In genomic region chr17:65530158-65530984, GRCh38 we compare ENCODE assay signal across 12 cellular contexts. TPM values are rescaled to one million over a fixed set of nuclear protein-coding genes. Genes with fewer than 3 reads are reported as not detected.
DNase-seq lines count a peak whose midpoint lies in the region; ATAC-seq and TF ChIP-seq lines count a peak whose summit lies in the region.
"Had no signal": no experiment of that assay in that cellular context is flagged by ENCODE, and none has a peak within 500 bp of the region (broad histone marks: within the 10 kb centered on the region; RNA-seq: fewer than 3 reads in every experiment).

No MANE protein-coding gene starts in this region.

- H2AFZ ChIP-seq in Karpas-422 (ENCODE audit: low read length) = no peak overlapping the region

- H3K79me2 ChIP-seq in Karpas-422 (ENCODE audit: low read length) = no peaks in the 10 kb centered on the region

- ATAC-seq in thoracic aorta (ENCODE audit: insufficient number of reproducible peaks, low FRiP score, low read depth) = no peak

- H3K9ac ChIP-seq in Karpas-422 (ENCODE audit: low read length) = no peak overlapping the region

- no peaks in the 10 kb centered on the region for H3K27me3 ChIP-seq in ectodermal cell (ENCODE audit: control insufficient read depth, insufficient read depth, low read length, poor library complexity, severe bottlenecking)
- H3K27me3 ChIP-seq in thoracic aorta (replicated peaks; ENCODE audit: insufficient read depth) = no peaks in the 10 kb centered on the region
- H3K27me3 ChIP-seq in Karpas-422 (ENCODE audit: low read length) = no peaks in the 10 kb centered on the region

- peaks cover 46% of the 10 kb centered on the region for H3K36me3 ChIP-seq in ectodermal cell (ENCODE audit: control insufficient read depth, insufficient read depth, low read length)
- peaks cover 27% of the 10 kb centered on the region for H3K36me3 ChIP-seq in thoracic aorta
- H3K36me3 ChIP-seq in Karpas-422 (ENCODE audit: insufficient read depth, low read length) = no peaks in the 10 kb centered on the region

- H3K4me3 ChIP-seq in ectodermal cell (ENCODE audit: insufficient read depth, low read depth, low read length) (no peak overlapping the region), thoracic aorta (no peak overlapping the region), Karpas-422 (ENCODE audit: low read length) (no peak overlapping the region)

- no peak for TF ChIP-seq CTCF in thoracic aorta (IDR thresholded peaks at IDR 0.05)

- DNase-seq in NCI-H1417 (lab: John Stamatoyannopoulos, UW) (peak in 2 of 3 experiments; percentile 20 to 49), NCI-H1417 treated with DMSO at 0.1 percent for 48 hours (lab: John Stamatoyannopoulos, UW) (no peak), medulla oblongata (ENCODE audit: extremely low spot score) (peak; percentile 56), thoracic aorta (ENCODE audit: low spot score) (no peak), cortex of kidney (lab: John Stamatoyannopoulos, UW) (no peak), COLO668 (lab: John Stamatoyannopoulos, UW; ENCODE audit: unreplicated experiment) (no peak), Karpas-422 (no peak)
- DNase-seq: dermis blood vessel endothelial cell, GF-D8 had no signal

- 69 to 71% methylated on average over 14 of the region's 14 CpGs for WGBS in ectodermal cell, 2 experiments

- no peaks in the 10 kb centered on the region for H3K9me3 ChIP-seq in ectodermal cell (ENCODE audit: control insufficient read depth, low read length)
- no peaks in the 10 kb centered on the region for H3K9me3 ChIP-seq in thoracic aorta
- no peaks in the 10 kb centered on the region for H3K9me3 ChIP-seq in Karpas-422 (ENCODE audit: low read length)

- H3K27ac ChIP-seq in ectodermal cell (ENCODE audit: insufficient read depth, low read depth, low read length, poor library complexity, severe bottlenecking) = peak overlapping the region; percentile 77
- peak overlapping the region; percentile 46 to 61 for H3K27ac ChIP-seq in thoracic aorta
- no peak overlapping the region for H3K27ac ChIP-seq in Karpas-422 (ENCODE audit: low read length)
- H3K27ac ChIP-seq: 22Rv1, HL-60 had no signal

- no peak overlapping the region for H3K4me2 ChIP-seq in Karpas-422 (ENCODE audit: low read depth, low read length, poor library complexity, severe bottlenecking)

- no peaks in the 10 kb centered on the region for H3K9me2 ChIP-seq in Karpas-422 (replicated peaks; ENCODE audit: insufficient read depth, low read length)

- H4K20me1 ChIP-seq in Karpas-422 (ENCODE audit: insufficient read depth, low read depth, low read length) = no peaks in the 10 kb centered on the region

- peaks cover 42% of the 10 kb centered on the region for H3K4me1 ChIP-seq in ectodermal cell (ENCODE audit: control insufficient read depth, insufficient read depth, low read length)
- H3K4me1 ChIP-seq in thoracic aorta (ENCODE audit: control insufficient read depth in 1 of 2, low read depth in 2 of 2) = peaks cover 18 to 51% of the 10 kb centered on the region in 2 donors
- H3K4me1 ChIP-seq in Karpas-422 (ENCODE audit: low read length) = no peaks in the 10 kb centered on the region

RNA-seq across cellular contexts. Expression of gene AXIN2, which starts 31.1 kb away (rescaled TPM):
- polyA plus RNA-seq in ectodermal cell (2013, experiment 1 of 4) = 208 TPM
- polyA plus RNA-seq in ectodermal cell (2013, experiment 2 of 4) = 212 TPM
- polyA plus RNA-seq in ectodermal cell (2013, experiment 3 of 4) = 156 TPM
- 171 TPM for polyA plus RNA-seq in ectodermal cell (2013, experiment 4 of 4)
- 10 to 100 TPM; 24.9 to 27.4 TPM for total RNA-seq in thoracic aorta
- not detected in 2 replicates for total RNA-seq in Karpas-422 (2014; rRNA removed; shearing (Covaris generic); ENCODE audit: low replicate concordance)

Comparison
In these comparisons a context has a peak if more than half of its experiments do, and no peak if none do; other contexts are left out.
1. DNase-seq: peak in NCI-H1417 (2 of 3) and medulla oblongata (single experiment); none in NCI-H1417 treated with DMSO at 0.1 percent for 48 hours (single experiment), thoracic aorta (single experiment), cortex of kidney (single experiment), COLO668 (single experiment) and Karpas-422 (single experiment).
2. RNA of gene AXIN2, which starts 31.1 kb away (total RNA-seq): 24.9 to 27.4 TPM in thoracic aorta; not detected in Karpas-422; every median in the first group is over 10 times any median in the second.